25 cellular contexts compared by ENCODE assay signal in the genomic region with DNA sequence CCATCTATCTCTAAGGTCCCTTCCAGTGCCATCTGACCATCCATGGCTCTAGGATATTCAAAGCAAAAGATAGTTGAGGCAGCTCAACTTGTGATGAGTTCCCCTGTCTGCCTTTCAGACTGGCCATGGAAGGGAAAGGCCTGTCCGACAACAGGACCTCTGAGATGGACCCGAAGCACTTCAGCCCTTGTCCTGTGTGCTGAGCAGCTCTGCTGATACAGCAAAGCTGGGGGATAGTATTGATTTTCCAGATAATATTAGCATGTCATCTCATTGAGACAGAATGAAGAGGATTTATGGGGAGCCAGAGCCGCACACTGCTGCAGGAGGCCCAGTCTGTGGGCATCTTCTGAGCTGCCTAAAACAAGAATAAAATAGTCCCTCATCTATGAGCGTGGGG.
"Had no signal": no experiment of that assay in that cellular context is flagged by ENCODE, and none has a peak within 500 bp of the region (broad histone marks: within the 10 kb centered on the region; RNA-seq: fewer than 3 reads in every experiment).

No MANE protein-coding gene starts in this region.

- ATAC-seq: activated T-cell treated with anti-CD3 and anti-CD28 coated beads, Interleukin-2, amount 50 U/mL, for 72 hours; Panc1; Right ventricle myocardium inferior; T-cell had no signal

- H3K4me1 Mint-ChIP-seq: activated B cell treated with CpG ODN at 0.5 μM for 24 hours; activated CD4-positive, alpha-beta memory T cell treated with anti-CD3 and anti-CD28 coated beads, Interleukin-2, amount 10 ng/mL, durations not matched to agents 7 days and 5 days; activated naive CD4-positive, alpha-beta T cell treated with anti-CD3 and anti-CD28 coated beads, Interleukin-2, amount 10 ng/mL, durations not matched to agents 7 days and 5 days; activated naive CD8-positive, alpha-beta T cell treated with anti-CD3 and anti-CD28 coated beads for 36 hours; T-cell had no signal

- H3K4me3 ChIP-seq: SK-N-MC had no signal

- H3K9ac ChIP-seq: KMS-11 had no signal

- H3K9me3 Mint-ChIP-seq: activated B cell treated with CpG ODN at 0.5 μM for 24 hours; activated CD4-positive, alpha-beta memory T cell treated with anti-CD3 and anti-CD28 coated beads, Interleukin-2, amount 10 ng/mL, durations not matched to agents 7 days and 5 days; activated naive CD4-positive, alpha-beta T cell treated with anti-CD3 and anti-CD28 coated beads, Interleukin-2, amount 10 ng/mL, durations not matched to agents 7 days and 5 days; activated naive CD8-positive, alpha-beta T cell treated with anti-CD3 and anti-CD28 coated beads for 36 hours; activated T-cell treated with anti-CD3 and anti-CD28 coated beads, Interleukin-2, amount 50 U/mL, for 72 hours; activated T-helper 2 cell treated with anti-CD3 and anti-CD28 coated beads, Interferon-gamma antibody, Interleukin-2, Interleukin-4, amounts not matched to agents 10 μg/mL and 5 μg/mL and 100 μg/mL, durations not matched to agents 14 hours and 24 hours and 36 hours; T-cell had no signal

- H3K27me3 Mint-ChIP-seq: activated B cell treated with CpG ODN at 0.5 μM for 24 hours; activated CD4-positive, alpha-beta memory T cell treated with anti-CD3 and anti-CD28 coated beads, Interleukin-2, amount 10 ng/mL, durations not matched to agents 7 days and 5 days; activated naive CD4-positive, alpha-beta T cell treated with anti-CD3 and anti-CD28 coated beads, Interleukin-2, amount 10 ng/mL, durations not matched to agents 7 days and 5 days; activated naive CD8-positive, alpha-beta T cell treated with anti-CD3 and anti-CD28 coated beads for 36 hours; T-cell had no signal

- H3K36me3 Mint-ChIP-seq: activated naive CD4-positive, alpha-beta T cell treated with anti-CD3 and anti-CD28 coated beads, Interleukin-2, amount 10 ng/mL, durations not matched to agents 7 days and 5 days; activated naive CD8-positive, alpha-beta T cell treated with anti-CD3 and anti-CD28 coated beads for 36 hours had no signal

- DNase-seq: activated B cell treated with CpG ODN at 0.5 μM for 24 hours; activated CD4-positive, alpha-beta memory T cell treated with anti-CD3 and anti-CD28 coated beads, Interleukin-2, amount 10 ng/mL, durations not matched to agents 7 days and 5 days; activated CD4-positive, alpha-beta T cell treated with anti-CD3 and anti-CD28 coated beads, Interleukin-2, amount 50 U/mL, for 1 hour; activated gamma-delta T cell treated with Interleukin-2 at 50 U/mL for 16 hours; activated naive CD4-positive, alpha-beta T cell treated with anti-CD3 and anti-CD28 coated beads, Interleukin-2, amount 10 ng/mL, durations not matched to agents 7 days and 5 days; activated naive CD8-positive, alpha-beta T cell treated with anti-CD3 and anti-CD28 coated beads for 36 hours; activated T-cell treated with anti-CD3 and anti-CD28 coated beads, Interleukin-2, amount 50 U/mL, for 72 hours; NCI-H1092 treated with DMSO at 0.1 percent for 48 hours; NCI-H1436; NCI-H1694 treated with DMSO at 0.1 percent for 48 hours; NCI-H2029 treated with DMSO at 0.1 percent for 48 hours; NCI-H345; NCI-H510A; NCI-H526 treated with DMSO at 0.1 percent for 48 hours; NK-92 treated with Interleukin-12 subunit alpha and Interleukin-12 subunit beta, amount 100 ng/mL, for 24 hours; OCI-M1; RPMI8226; T-cell; T-helper 2 cell; T1000 had no signal

- H3K27ac Mint-ChIP-seq: activated B cell treated with CpG ODN at 0.5 μM for 24 hours; activated CD4-positive, alpha-beta memory T cell treated with anti-CD3 and anti-CD28 coated beads, Interleukin-2, amount 10 ng/mL, durations not matched to agents 7 days and 5 days; activated naive CD4-positive, alpha-beta T cell treated with anti-CD3 and anti-CD28 coated beads, Interleukin-2, amount 10 ng/mL, durations not matched to agents 7 days and 5 days; activated naive CD8-positive, alpha-beta T cell treated with anti-CD3 and anti-CD28 coated beads for 36 hours; activated T-cell treated with anti-CD3 and anti-CD28 coated beads, Interleukin-2, amount 50 U/mL, for 72 hours; activated T-helper 2 cell treated with anti-CD3 and anti-CD28 coated beads, Interferon-gamma antibody, Interleukin-2, Interleukin-4, amounts not matched to agents 10 μg/mL and 5 μg/mL and 100 μg/mL, durations not matched to agents 14 hours and 24 hours and 36 hours; T-cell had no signal

- H3K4me2 ChIP-seq: KMS-11 had no signal

- H3K27ac ChIP-seq: KMS-11, SK-N-MC had no signal

- H3K4me3 Mint-ChIP-seq: activated B cell treated with CpG ODN at 0.5 μM for 24 hours; activated CD4-positive, alpha-beta memory T cell treated with anti-CD3 and anti-CD28 coated beads, Interleukin-2, amount 10 ng/mL, durations not matched to agents 7 days and 5 days; activated naive CD4-positive, alpha-beta T cell treated with anti-CD3 and anti-CD28 coated beads, Interleukin-2, amount 10 ng/mL, durations not matched to agents 7 days and 5 days; activated naive CD8-positive, alpha-beta T cell treated with anti-CD3 and anti-CD28 coated beads for 36 hours; activated T-cell treated with anti-CD3 and anti-CD28 coated beads, Interleukin-2, amount 50 U/mL, for 72 hours; T-cell had no signal
